Comparison of ENCODE assay signal across 8 cellular contexts in the genomic region with DNA sequence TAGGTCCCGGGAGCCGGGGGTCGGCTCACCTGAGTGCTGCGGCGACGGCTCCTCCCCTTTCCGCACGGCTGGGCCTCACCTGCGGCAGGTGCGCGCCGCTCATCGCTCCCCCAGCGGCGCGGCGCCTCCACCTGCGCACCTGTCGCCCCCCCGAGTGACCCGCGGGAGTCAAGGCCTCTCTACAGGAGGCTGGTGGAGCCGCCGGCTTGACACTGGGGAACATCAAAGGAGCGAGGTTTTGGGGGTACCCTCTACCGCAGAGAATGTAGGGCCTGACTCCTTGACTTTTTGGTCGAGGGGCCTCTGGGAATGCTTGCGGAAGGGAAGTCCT. TPM values are rescaled to one million over a fixed set of nuclear protein-coding genes. Genes with fewer than 3 reads are reported as not detected.
DNase-seq lines count a peak whose midpoint lies in the region; ATAC-seq and TF ChIP-seq lines count a peak whose summit lies in the region.

No MANE protein-coding gene starts in this region.

- H3K4me1 ChIP-seq in OCI-LY3 (ENCODE audit: low read length) (peaks cover 12% of the 10 kb centered on the region; the same call in 1 of the 2 replicates), skeletal muscle tissue (ENCODE audit: control insufficient read depth in 3 of 3, insufficient read depth in 3 of 3, low read length in 3 of 3) (peaks cover 23 to 36% (median 28%) of the 10 kb centered on the region in 3 donors), left lung (peaks cover 4 to 36% of the 10 kb centered on the region in 2 donors)

- H3K36me3 ChIP-seq in OCI-LY3 (replicated peaks; ENCODE audit: low read depth, low read length) (no peaks in the 10 kb centered on the region), skeletal muscle tissue (ENCODE audit: control insufficient read depth in 3 of 3, insufficient read depth in 3 of 3, low read length in 3 of 3) (no peaks in the 10 kb centered on the region), left lung (no peaks in the 10 kb centered on the region)

- DNase-seq in NCI-H2081 (lab: John Stamatoyannopoulos, UW) (peak; percentile 76 to 87), NCI-H2081 treated with DMSO at 0.1 percent for 48 hours (lab: John Stamatoyannopoulos, UW) (no peak), fibroblast of villous mesenchyme (ENCODE audit: low read depth) (no peak), left lung (no peak)
- DNase-seq in activated effector memory CD4-positive, alpha-beta T cell treated with anti-CD3 and anti-CD28 coated beads, Interleukin-2, amount 50 U/mL, for 16 hours: no peak

- TF ChIP-seq CTCF in OCI-LY3 (IDR thresholded peaks at IDR 0.05; ENCODE audit: low read depth, low read length) (no peak), fibroblast of villous mesenchyme (IDR thresholded peaks at IDR 0.05; ENCODE audit: insufficient read depth, low read depth, low read length) (no peak), left lung (IDR thresholded peaks at IDR 0.05) (no peak)

- H4K20me1 ChIP-seq in OCI-LY3 (ENCODE audit: insufficient read depth, low read length): no peaks in the 10 kb centered on the region

- H3K27ac ChIP-seq in OCI-LY3 (ENCODE audit: low read length) (no peak overlapping the region), skeletal muscle tissue (ENCODE audit: low read depth, low read length) (no peak overlapping the region), left lung (no peak overlapping the region)

- no peak overlapping the region; the same call in 1 of the 2 replicates for H2AFZ ChIP-seq in OCI-LY3 (ENCODE audit: low read depth, low read length)

- H3K4me3 ChIP-seq in OCI-LY3 (ENCODE audit: low read length) (peak overlapping the region; percentile 74), fibroblast of villous mesenchyme (ENCODE audit: low read depth, low read length) (peak overlapping the region; percentile 35), skeletal muscle tissue (ENCODE audit: low read length in 3 of 3) (peak overlapping the region in 2 of 3 donors; percentile 54 to 55), left lung (peak overlapping the region in 1 of 2 donors; percentile 93)

- intact Hi-C loops in left lung (cut with DNase I): loop anchor here in 1 of 2 donors (5.0 to 10.0 kb wide), 2 partner anchors 304 to 436 kb away; no protein-coding TSS in a partner anchor

- H3K79me2 ChIP-seq in OCI-LY3 (ENCODE audit: low read length): no peaks in the 10 kb centered on the region

- no peaks in the 10 kb centered on the region for H3K9me3 ChIP-seq in OCI-LY3 (ENCODE audit: insufficient read depth, low read length)
- H3K9me3 ChIP-seq in skeletal muscle tissue (ENCODE audit: control insufficient read depth in 3 of 3, low read length in 3 of 3): no peaks in the 10 kb centered on the region
- H3K9me3 ChIP-seq in left lung: no peaks in the 10 kb centered on the region

- ATAC-seq in left lung (no peak), GM19452 (IDR thresholded peaks at IDR 0.05; ENCODE audit: unreplicated experiment) (no peak)

- peaks cover 27% of the 10 kb centered on the region for H3K27me3 ChIP-seq in OCI-LY3 (ENCODE audit: low read depth, low read length)
- peaks cover 0 to 3% (median under 1%) of the 10 kb centered on the region in 3 donors for H3K27me3 ChIP-seq in skeletal muscle tissue (ENCODE audit: control insufficient read depth in 3 of 3, insufficient read depth in 3 of 3, low read length in 3 of 3)
- H3K27me3 ChIP-seq in left lung: peaks cover 0 to 13% of the 10 kb centered on the region in 2 donors

- H3K9ac ChIP-seq in OCI-LY3 (ENCODE audit: low read length) (no peak overlapping the region), skeletal muscle tissue (ENCODE audit: low read depth in 1 of 3, low read length in 3 of 3) (peak overlapping the region in 1 of 3 donors; percentile 50)

- H3K4me2 ChIP-seq in OCI-LY3 (ENCODE audit: low read length): peak overlapping the region; percentile 66

RNA-seq across cellular contexts. Expression of a gene that starts 0.5 kb away (rescaled TPM):
- total RNA-seq in fibroblast of villous mesenchyme (60.5 and 75.7 TPM in 2 replicates), skeletal muscle tissue (16.7 TPM), left lung (10 to 100 TPM; 17.9 to 21.4 TPM)

Comparison
In these comparisons a context has a peak if more than half of its experiments do, and no peak if none do; other contexts are left out.
1. DNase-seq: peak in NCI-H2081 (2 of 2); none in NCI-H2081 treated with DMSO at 0.1 percent for 48 hours (single experiment), fibroblast of villous mesenchyme (single experiment), left lung (0 of 2) and activated effector memory CD4-positive, alpha-beta T cell treated with anti-CD3 and anti-CD28 coated beads, Interleukin-2, amount 50 U/mL, for 16 hours (single experiment).